Comparison of ENCODE assay signal across 14 cellular contexts in genomic region chr1:23548704-23549143, GRCh38. TPM values are rescaled to one million over a fixed set of nuclear protein-coding genes. Genes with fewer than 3 reads are reported as not detected.
DNase-seq lines count a peak whose midpoint lies in the region; ATAC-seq and TF ChIP-seq lines count a peak whose summit lies in the region.
"Had no signal": no experiment of that assay in that cellular context is flagged by ENCODE, and none has a peak within 500 bp of the region (broad histone marks: within the 10 kb centered on the region; RNA-seq: fewer than 3 reads in every experiment).

No MANE protein-coding gene starts in this region.

- H3K9me3 ChIP-seq in BLaER1 treated with 17β-estradiol and CSF1 and Interleukin-3, amounts not matched to agents 10 nM and 100 nM (replicated peaks in 1 of 11), result no peaks in the 10 kb centered on the region
- no peaks in the 10 kb centered on the region for H3K9me3 ChIP-seq in Peyer's patch
- H3K9me3 ChIP-seq: vagina had no signal

- H3K4me3 Mint-ChIP-seq in T-cell, result no peak overlapping the region
- H3K4me3 Mint-ChIP-seq: HFFc6 had no signal

- H4K20me1 ChIP-seq in BLaER1 treated with 17β-estradiol and CSF1 and Interleukin-3, amounts not matched to agents 10 nM and 100 nM, result no peaks in the 10 kb centered on the region

- peaks cover 0 to 6% (median 0%) of the 10 kb centered on the region in 11 experiments; a peak in 3 of 22 replicates for H3K27me3 ChIP-seq in BLaER1 treated with 17β-estradiol and CSF1 and Interleukin-3, amounts not matched to agents 10 nM and 100 nM
- no peaks in the 10 kb centered on the region for H3K27me3 ChIP-seq in Peyer's patch
- H3K27me3 ChIP-seq: cardiac muscle cell, vagina had no signal

- H3K9ac ChIP-seq in BLaER1 treated with 17β-estradiol and CSF1 and Interleukin-3, amounts not matched to agents 10 nM and 100 nM, result peak overlapping the region in 5 of 11 experiments; percentile 3 to 43 (median 15); a peak in 4 of 22 replicates

- no peaks in the 10 kb centered on the region for H3K27me3 Mint-ChIP-seq in T-cell

- H3K27ac ChIP-seq in BLaER1 treated with 17β-estradiol and CSF1 and Interleukin-3, amounts not matched to agents 10 nM and 100 nM, result peak overlapping the region in 5 of 11 experiments; percentile 6 to 56 (median 37); a peak in 6 of 22 replicates
- H3K27ac ChIP-seq in Peyer's patch, result peak overlapping the region; percentile 10 to 65 (median 50)
- H3K27ac ChIP-seq: cardiac muscle cell, vagina had no signal

- no peak overlapping the region for H3K4me3 ChIP-seq in BLaER1 treated with 17β-estradiol and CSF1 and Interleukin-3, amounts not matched to agents 10 nM and 100 nM
- H3K4me3 ChIP-seq in Peyer's patch (no peak overlapping the region), foreskin fibroblast (ENCODE audit: low read depth in 1 of 2, low read length in 2 of 2) (no peak overlapping the region)
- H3K4me3 ChIP-seq: cardiac muscle cell, vagina had no signal

- intact Hi-C loops in posterior vena cava (cut with DNase I), result no loop called here

- H3K27ac Mint-ChIP-seq in T-cell, result no peak overlapping the region

- POLR2A ChIA-PET in T-cell (lab: Charles Lee), result interaction anchor here in 1 of 2 donors (0.6 kb wide), 2 partner anchors 28 to 119 kb away, joined by 3 read pairs; no protein-coding TSS in a partner anchor

- no peaks in the 10 kb centered on the region for H3K9me3 Mint-ChIP-seq in T-cell

- ATAC-seq in T-cell (replicated peaks in 1 of 4) (no peak), HG02610 (IDR thresholded peaks at IDR 0.05; ENCODE audit: unreplicated experiment) (no peak)

- DNase-seq in Peyer's patch, result peak in 2 of 3 donors; percentile 69 to 74
- DNase-seq in foreskin fibroblast, result peak; percentile 78 to 82
- peak; percentile 91 for DNase-seq in posterior vena cava (ENCODE audit: low spot score)
- DNase-seq in NCI-H1436 treated with DMSO at 0.1 percent for 48 hours (lab: John Stamatoyannopoulos, UW), result no peak
- no peak for DNase-seq in T-cell
- no peak for DNase-seq in anterior cingulate cortex (lab: John Stamatoyannopoulos, UW)
- DNase-seq: foreskin melanocyte, HFFc6, mesendoderm, NCI-H2171 treated with DMSO at 0.1 percent for 48 hours had no signal

- peaks cover 19 to 96% (median 83%) of the 10 kb centered on the region in 10 experiments for H3K4me1 ChIP-seq in BLaER1 treated with 17β-estradiol and CSF1 and Interleukin-3, amounts not matched to agents 10 nM and 100 nM
- H3K4me1 ChIP-seq in Peyer's patch, result peaks cover 0 to 5% (median 5%) of the 10 kb centered on the region in 4 donors

- H3K4me2 ChIP-seq in BLaER1 treated with 17β-estradiol and CSF1 and Interleukin-3, amounts not matched to agents 10 nM and 100 nM, result peak overlapping the region; percentile 31 to 77 (median 72)

- no peaks in the 10 kb centered on the region for H3K36me3 Mint-ChIP-seq in T-cell

- peaks cover 16 to 28% (median 22%) of the 10 kb centered on the region in 3 donors for H3K4me1 Mint-ChIP-seq in T-cell

- CTCF ChIA-PET in T-cell (lab: Charles Lee), result interaction anchor here (0.5 to 1.5 kb wide), 9 partner anchors 9 to 259 kb away, joined by 3 to 15 read pairs (median 3); no protein-coding TSS in a partner anchor

- no peaks in the 10 kb centered on the region for H3K36me3 ChIP-seq in BLaER1 treated with 17β-estradiol and CSF1 and Interleukin-3, amounts not matched to agents 10 nM and 100 nM
- H3K36me3 ChIP-seq in Peyer's patch, result no peaks in the 10 kb centered on the region
- H3K36me3 ChIP-seq: cardiac muscle cell, vagina had no signal

- TF ChIP-seq POLR2A in Peyer's patch (IDR thresholded peaks at IDR 0.05), result no peak

- TF ChIP-seq CTCF in Peyer's patch (IDR thresholded peaks at IDR 0.05) (no peak), foreskin fibroblast (IDR thresholded peaks at IDR 0.05; ENCODE audit: low read depth, low read length) (no peak)

RNA-seq across cellular contexts. Expression of gene ID3, which starts 10.6 kb away (rescaled TPM):
- total RNA-seq in Peyer's patch (100 to 1,000 TPM; 121 to 224 (median 167) TPM), posterior vena cava (100 to 1,000 TPM; 190 to 243 TPM), T-cell (10 to 100 TPM; 20.7 to 99.7 (median 81.3) TPM)

RNA-seq across cellular contexts. Expression of gene E2F2, which starts 17.7 kb away (rescaled TPM):
- total RNA-seq in Peyer's patch (10 to 100 TPM in 3 of 4 donors, 1 to 10 TPM in 1; 6.8 to 16.4 (median 13.6) TPM), posterior vena cava (under 1 TPM; 0.24 to 0.46 TPM), T-cell (1 to 10 TPM; 1.7 to 3.1 (median 2.5) TPM)

Comparison
In these comparisons a context has a peak if more than half of its experiments do, and no peak if none do; other contexts are left out.
1. DNase-seq: peak in Peyer's patch (2 of 3), foreskin fibroblast (2 of 2) and posterior vena cava (single experiment); none in NCI-H1436 treated with DMSO at 0.1 percent for 48 hours (single experiment), T-cell (0 of 34) and anterior cingulate cortex (0 of 58).